1 cellular context compared by ENCODE assay signal in the genomic region with DNA sequence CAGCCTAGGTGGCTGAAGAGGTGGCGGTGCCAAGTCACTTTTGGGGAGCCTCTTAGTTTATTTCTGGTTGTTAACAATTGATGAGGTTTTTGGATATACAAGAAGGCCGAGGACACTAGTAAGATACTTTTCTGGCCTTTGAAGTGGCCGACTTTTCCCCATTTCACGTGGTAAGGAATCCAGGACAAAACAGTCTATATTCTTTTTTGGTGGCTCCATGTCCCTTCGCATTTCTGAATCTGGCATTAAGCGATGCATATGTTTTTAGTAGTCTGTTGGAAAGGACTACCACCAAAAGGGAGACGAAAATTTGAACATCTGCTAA.
TF ChIP-seq lines count a peak whose summit lies in the region.

No MANE protein-coding gene starts in this region.

TF ChIP-seq in K562, 482 proteins besides CTCF, POLR2A, EP300 and RAD21 (continued from another document and continues in another):
- TF ChIP-seq MED1 (CRISPR knock-in tag; IDR thresholded peaks at IDR 0.05; ENCODE audit: borderline replicate concordance) (no peak), ZNF644 (tag; IDR thresholded peaks at IDR 0.05; ENCODE audit: low read depth) (no peak), MYC (IDR thresholded peaks at IDR 0.05; ENCODE audit: low read depth, low read length) (no peak), MYC (CRISPR knock-in tag; IDR thresholded peaks at IDR 0.05; ENCODE audit: borderline replicate concordance, low read depth) (0 out of 2 replicates have a peak, but pooled peaks have one; percentile 1), BCLAF1 (IDR thresholded peaks at IDR 0.05; ENCODE audit: borderline replicate concordance in 1 of 2, control insufficient read depth in 1 of 2, low read depth in 2 of 2, low read length in 1 of 2) (no peak), MXD1 (CRISPR knock-in tag; IDR thresholded peaks at IDR 0.05; ENCODE audit: borderline replicate concordance, poor library complexity, severe bottlenecking) (no peak), DPF2 (IDR thresholded peaks at IDR 0.05) (no peak), SAP30 (IDR thresholded peaks at IDR 0.05; ENCODE audit: borderline replicate concordance, insufficient read depth, low read depth, low read length, poor library complexity, severe bottlenecking) (no peak), SREBF1 (IDR thresholded peaks at IDR 0.05; ENCODE audit: borderline replicate concordance, low read depth, low read length) (no peak), SMAD1 (IDR thresholded peaks at IDR 0.05; ENCODE audit: low read depth, low read length, partially characterized antibody) (no peak), CREB3L1 (IDR thresholded peaks at IDR 0.05; ENCODE audit: borderline replicate concordance, low read depth) (no peak), OTX1 (CRISPR knock-in tag; IDR thresholded peaks at IDR 0.05) (no peak), TEAD4 (IDR thresholded peaks at IDR 0.05; ENCODE audit: low read length) (no peak), TEAD4 (CRISPR knock-in tag; IDR thresholded peaks at IDR 0.05; ENCODE audit: borderline replicate concordance) (no peak), NR2C1 (IDR thresholded peaks at IDR 0.05) (no peak), NR2C1 (tag; IDR thresholded peaks at IDR 0.05) (no peak), CREB1 (IDR thresholded peaks at IDR 0.05) (no peak), CREB1 (CRISPR knock-in tag; IDR thresholded peaks at IDR 0.05) (no peak), PHB2 (IDR thresholded peaks at IDR 0.05; ENCODE audit: low read depth) (no peak), RBFOX2 (IDR thresholded peaks at IDR 0.05; ENCODE audit: low read depth, low read length) (no peak), MAFG (tag; conservative IDR thresholded peaks at IDR 0.05) (no peak), HDAC1 (IDR thresholded peaks at IDR 0.05) (peak in 1 of 2 experiments; percentile 3; a peak in 1 of 4 replicates), HMG20B (CRISPR knock-in tag; IDR thresholded peaks at IDR 0.05) (no peak), ZNF197 (CRISPR knock-in tag; IDR thresholded peaks at IDR 0.05; ENCODE audit: low read depth) (no peak), ZNF133 (CRISPR knock-in tag; IDR thresholded peaks at IDR 0.05) (no peak), SUPT5H (IDR thresholded peaks at IDR 0.05) (0 out of 2 replicates have a peak, but pooled peaks have one; percentile 4), THAP12 (CRISPR knock-in tag; IDR thresholded peaks at IDR 0.05) (no peak), MIER1 (IDR thresholded peaks at IDR 0.05; ENCODE audit: low read depth) (no peak), NFRKB (IDR thresholded peaks at IDR 0.05; ENCODE audit: low read depth) (no peak), SP2 (IDR thresholded peaks at IDR 0.05; ENCODE audit: extremely low read depth, low read depth, low read length, poor library complexity, severe bottlenecking) (no peak), TAF1 (IDR thresholded peaks at IDR 0.05; ENCODE audit: control insufficient read depth, extremely low read depth, insufficient read depth, low read length, severe bottlenecking) (no peak), XRCC3 (IDR thresholded peaks at IDR 0.05) (no peak), KHSRP (IDR thresholded peaks at IDR 0.05) (no peak), NFYB (IDR thresholded peaks at IDR 0.05; ENCODE audit: extremely low read depth, insufficient read length) (no peak), FOSL1 (tag; conservative IDR thresholded peaks at IDR 0.05) (no peak), RBM15 (IDR thresholded peaks at IDR 0.05; ENCODE audit: insufficient read depth, low read length) (no peak), HNRNPK (IDR thresholded peaks at IDR 0.05; ENCODE audit: low read depth, low read length, poor library complexity, severe bottlenecking) (no peak)
- TF ChIP-seq, protein P1, sequence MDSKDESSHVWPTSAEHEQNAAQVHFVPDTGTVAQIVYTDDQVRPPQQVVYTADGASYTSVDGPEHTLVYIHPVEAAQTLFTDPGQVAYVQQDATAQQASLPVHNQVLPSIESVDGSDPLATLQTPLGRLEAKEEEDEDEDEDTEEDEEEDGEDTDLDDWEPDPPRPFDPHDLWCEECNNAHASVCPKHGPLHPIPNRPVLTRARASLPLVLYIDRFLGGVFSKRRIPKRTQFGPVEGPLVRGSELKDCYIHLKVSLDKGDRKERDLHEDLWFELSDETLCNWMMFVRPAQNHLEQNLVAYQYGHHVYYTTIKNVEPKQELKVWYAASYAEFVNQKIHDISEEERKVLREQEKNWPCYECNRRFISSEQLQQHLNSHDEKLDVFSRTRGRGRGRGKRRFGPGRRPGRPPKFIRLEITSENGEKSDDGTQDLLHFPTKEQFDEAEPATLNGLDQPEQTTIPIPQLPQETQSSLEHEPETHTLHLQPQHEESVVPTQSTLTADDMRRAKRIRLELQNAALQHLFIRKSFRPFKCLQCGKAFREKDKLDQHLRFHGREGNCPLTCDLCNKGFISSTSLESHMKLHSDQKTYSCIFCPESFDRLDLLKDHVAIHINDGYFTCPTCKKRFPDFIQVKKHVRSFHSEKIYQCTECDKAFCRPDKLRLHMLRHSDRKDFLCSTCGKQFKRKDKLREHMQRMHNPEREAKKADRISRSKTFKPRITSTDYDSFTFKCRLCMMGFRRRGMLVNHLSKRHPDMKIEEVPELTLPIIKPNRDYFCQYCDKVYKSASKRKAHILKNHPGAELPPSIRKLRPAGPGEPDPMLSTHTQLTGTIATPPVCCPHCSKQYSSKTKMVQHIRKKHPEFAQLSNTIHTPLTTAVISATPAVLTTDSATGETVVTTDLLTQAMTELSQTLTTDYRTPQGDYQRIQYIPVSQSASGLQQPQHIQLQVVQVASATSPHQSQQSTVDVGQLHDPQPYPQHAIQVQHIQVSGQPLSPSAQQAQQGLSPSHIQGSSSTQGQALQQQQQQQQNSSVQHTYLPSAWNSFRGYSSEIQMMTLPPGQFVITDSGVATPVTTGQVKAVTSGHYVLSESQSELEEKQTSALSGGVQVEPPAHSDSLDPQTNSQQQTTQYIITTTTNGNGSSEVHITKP (IDR thresholded peaks at IDR 0.05; ENCODE audit: partially characterized antibody) = no peak
- TF ChIP-seq, protein P2, sequence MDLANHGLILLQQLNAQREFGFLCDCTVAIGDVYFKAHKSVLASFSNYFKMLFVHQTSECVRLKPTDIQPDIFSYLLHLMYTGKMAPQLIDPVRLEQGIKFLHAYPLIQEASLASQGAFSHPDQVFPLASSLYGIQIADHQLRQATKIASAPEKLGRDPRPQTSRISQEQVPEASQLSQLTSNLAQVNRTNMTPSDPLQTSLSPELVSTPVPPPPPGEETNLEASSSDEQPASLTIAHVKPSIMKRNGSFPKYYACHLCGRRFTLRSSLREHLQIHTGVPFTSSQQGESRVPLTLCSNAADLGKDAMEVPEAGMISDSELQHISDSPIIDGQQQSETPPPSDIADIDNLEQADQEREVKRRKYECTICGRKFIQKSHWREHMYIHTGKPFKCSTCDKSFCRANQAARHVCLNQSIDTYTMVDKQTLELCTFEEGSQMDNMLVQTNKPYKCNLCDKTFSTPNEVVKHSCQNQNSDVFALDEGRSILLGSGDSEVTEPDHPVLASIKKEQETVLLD (IDR thresholded peaks at IDR 0.05) = no peak
- TF ChIP-seq, protein P3, sequence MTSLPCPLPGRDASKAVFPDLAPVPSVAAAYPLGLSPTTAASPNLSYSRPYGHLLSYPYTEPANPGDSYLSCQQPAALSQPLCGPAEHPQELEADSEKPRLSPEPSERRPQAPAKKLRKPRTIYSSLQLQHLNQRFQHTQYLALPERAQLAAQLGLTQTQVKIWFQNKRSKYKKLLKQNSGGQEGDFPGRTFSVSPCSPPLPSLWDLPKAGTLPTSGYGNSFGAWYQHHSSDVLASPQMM (CRISPR knock-in tag; IDR thresholded peaks at IDR 0.05) = no peak
- TF ChIP-seq, protein P4, sequence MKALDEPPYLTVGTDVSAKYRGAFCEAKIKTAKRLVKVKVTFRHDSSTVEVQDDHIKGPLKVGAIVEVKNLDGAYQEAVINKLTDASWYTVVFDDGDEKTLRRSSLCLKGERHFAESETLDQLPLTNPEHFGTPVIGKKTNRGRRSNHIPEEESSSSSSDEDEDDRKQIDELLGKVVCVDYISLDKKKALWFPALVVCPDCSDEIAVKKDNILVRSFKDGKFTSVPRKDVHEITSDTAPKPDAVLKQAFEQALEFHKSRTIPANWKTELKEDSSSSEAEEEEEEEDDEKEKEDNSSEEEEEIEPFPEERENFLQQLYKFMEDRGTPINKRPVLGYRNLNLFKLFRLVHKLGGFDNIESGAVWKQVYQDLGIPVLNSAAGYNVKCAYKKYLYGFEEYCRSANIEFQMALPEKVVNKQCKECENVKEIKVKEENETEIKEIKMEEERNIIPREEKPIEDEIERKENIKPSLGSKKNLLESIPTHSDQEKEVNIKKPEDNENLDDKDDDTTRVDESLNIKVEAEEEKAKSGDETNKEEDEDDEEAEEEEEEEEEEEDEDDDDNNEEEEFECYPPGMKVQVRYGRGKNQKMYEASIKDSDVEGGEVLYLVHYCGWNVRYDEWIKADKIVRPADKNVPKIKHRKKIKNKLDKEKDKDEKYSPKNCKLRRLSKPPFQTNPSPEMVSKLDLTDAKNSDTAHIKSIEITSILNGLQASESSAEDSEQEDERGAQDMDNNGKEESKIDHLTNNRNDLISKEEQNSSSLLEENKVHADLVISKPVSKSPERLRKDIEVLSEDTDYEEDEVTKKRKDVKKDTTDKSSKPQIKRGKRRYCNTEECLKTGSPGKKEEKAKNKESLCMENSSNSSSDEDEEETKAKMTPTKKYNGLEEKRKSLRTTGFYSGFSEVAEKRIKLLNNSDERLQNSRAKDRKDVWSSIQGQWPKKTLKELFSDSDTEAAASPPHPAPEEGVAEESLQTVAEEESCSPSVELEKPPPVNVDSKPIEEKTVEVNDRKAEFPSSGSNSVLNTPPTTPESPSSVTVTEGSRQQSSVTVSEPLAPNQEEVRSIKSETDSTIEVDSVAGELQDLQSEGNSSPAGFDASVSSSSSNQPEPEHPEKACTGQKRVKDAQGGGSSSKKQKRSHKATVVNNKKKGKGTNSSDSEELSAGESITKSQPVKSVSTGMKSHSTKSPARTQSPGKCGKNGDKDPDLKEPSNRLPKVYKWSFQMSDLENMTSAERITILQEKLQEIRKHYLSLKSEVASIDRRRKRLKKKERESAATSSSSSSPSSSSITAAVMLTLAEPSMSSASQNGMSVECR (CRISPR knock-in tag; IDR thresholded peaks at IDR 0.05) = no peak
- TF ChIP-seq, protein P5, sequence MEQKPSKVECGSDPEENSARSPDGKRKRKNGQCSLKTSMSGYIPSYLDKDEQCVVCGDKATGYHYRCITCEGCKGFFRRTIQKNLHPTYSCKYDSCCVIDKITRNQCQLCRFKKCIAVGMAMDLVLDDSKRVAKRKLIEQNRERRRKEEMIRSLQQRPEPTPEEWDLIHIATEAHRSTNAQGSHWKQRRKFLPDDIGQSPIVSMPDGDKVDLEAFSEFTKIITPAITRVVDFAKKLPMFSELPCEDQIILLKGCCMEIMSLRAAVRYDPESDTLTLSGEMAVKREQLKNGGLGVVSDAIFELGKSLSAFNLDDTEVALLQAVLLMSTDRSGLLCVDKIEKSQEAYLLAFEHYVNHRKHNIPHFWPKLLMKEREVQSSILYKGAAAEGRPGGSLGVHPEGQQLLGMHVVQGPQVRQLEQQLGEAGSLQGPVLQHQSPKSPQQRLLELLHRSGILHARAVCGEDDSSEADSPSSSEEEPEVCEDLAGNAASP (IDR thresholded peaks at IDR 0.05) = no peak
